28 cellular contexts compared by ENCODE assay signal in the genomic region with DNA sequence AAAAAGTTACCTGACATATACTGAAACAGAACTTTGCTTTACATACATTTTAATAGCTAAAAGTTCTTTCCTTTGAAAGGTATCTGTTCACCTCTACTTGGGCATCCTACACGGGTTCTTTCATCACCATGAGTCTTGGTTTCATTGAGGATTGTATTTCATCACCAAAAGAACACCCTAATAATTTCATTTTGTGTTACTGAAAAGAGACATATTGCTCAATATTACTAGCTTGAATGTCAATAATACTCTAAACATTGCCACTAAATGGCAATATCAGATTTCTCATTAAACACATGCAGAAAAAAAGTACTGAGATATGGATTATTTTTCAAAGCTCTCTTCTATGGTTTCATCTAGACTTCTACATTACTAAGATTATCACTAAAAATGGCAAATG.
"Had no signal": no experiment of that assay in that cellular context is flagged by ENCODE, and none has a peak within 500 bp of the region (broad histone marks: within the 10 kb centered on the region; RNA-seq: fewer than 3 reads in every experiment).

No MANE protein-coding gene starts in this region.

- H3K4me2 ChIP-seq: neural progenitor cell, smooth muscle cell had no signal

- H3K36me3 ChIP-seq: neural progenitor cell, ovary, spleen, suprapubic skin, tibial artery, upper lobe of right lung, uterus had no signal

- H3K9ac ChIP-seq: neural progenitor cell, parathyroid adenoma had no signal

- H3K79me2 ChIP-seq: parathyroid adenoma had no signal

- H3K9me3 ChIP-seq: ovary, psoas muscle, spleen, suprapubic skin, testis, tibial artery, transverse colon, upper lobe of right lung, uterus had no signal

- ATAC-seq: natural killer cell; psoas muscle; right cardiac atrium; sciatic nerve; stimulated activated memory B cell treated with anti-CD40 and anti-IgM and Interleukin-4, amounts not matched to agents 10 μg/mL and 1 μg/mL and 100 μg/mL, for 72 hours; stimulated activated naive CD8-positive, alpha-beta T cell treated with anti-CD3 and anti-CD28 coated beads, Interleukin-15, amount 100 ng/mL, for 72 hours; stimulated activated naive CD8-positive, alpha-beta T cell treated with anti-CD3 and anti-CD28 coated beads, Interleukin-15, Interleukin-2, amounts not matched to agents 100 U/mL and 50 U/mL, for 24 hours; upper lobe of right lung had no signal

- H3K4me1 ChIP-seq: neural progenitor cell, parathyroid adenoma, psoas muscle, testis, uterus had no signal

- H3K4me3 ChIP-seq: neural progenitor cell, ovary, psoas muscle, skin epidermis, smooth muscle cell, spleen, suprapubic skin, testis, tibial artery, transverse colon, upper lobe of right lung, uterus had no signal

- H2AFZ ChIP-seq: neural progenitor cell, parathyroid adenoma had no signal

- DNase-seq: natural killer cell; occipital lobe; ovary; posterior cingulate gyrus; psoas muscle; right cardiac atrium; spleen; stimulated activated CD4-positive, alpha-beta T cell treated with anti-CD3 and anti-CD28 coated beads, Interleukin-12 subunit alpha, Interleukin-12 subunit beta, amount 100 ng/mL, for 4 hours; stimulated activated CD4-positive, alpha-beta T cell treated with anti-CD3 and anti-CD28 coated beads, Interleukin-1b, Interleukin-23, amount 100 ng/mL, for 48 hours; stimulated activated CD4-positive, alpha-beta T cell treated with anti-CD3 and anti-CD28 coated beads, Interleukin-4, amount 100 ng/mL, for 1 hour; stimulated activated CD4-positive, alpha-beta T cell treated with anti-CD3 and anti-CD28 coated beads, Interleukin-4, amount 100 ng/mL, for 4 hours; stimulated activated CD8-positive, alpha-beta memory T cell treated with anti-CD3 and anti-CD28 coated beads, Interleukin-4, amount 100 ng/mL, for 48 hours; stimulated activated naive CD4-positive, alpha-beta T cell; stimulated activated naive CD8-positive, alpha-beta T cell treated with anti-CD3 and anti-CD28 coated beads, Interleukin-15, amount 100 ng/mL, for 72 hours; stimulated activated naive CD8-positive, alpha-beta T cell treated with anti-CD3 and anti-CD28 coated beads, Interleukin-15, Interleukin-2, amounts not matched to agents 100 U/mL and 50 U/mL, for 24 hours; substantia nigra; testis; tibial artery; transverse colon; upper lobe of right lung; uterus had no signal

- H3K27ac ChIP-seq: neural progenitor cell, ovary, parathyroid adenoma, psoas muscle, skin epidermis, spleen, suprapubic skin, testis, tibial artery, transverse colon, upper lobe of right lung, uterus had no signal

- H3K27me3 ChIP-seq: neural progenitor cell, ovary, spleen, suprapubic skin, testis, tibial artery, transverse colon, upper lobe of right lung, uterus had no signal
